Comparison of ENCODE assay signal across 7 cellular contexts in the genomic region with DNA sequence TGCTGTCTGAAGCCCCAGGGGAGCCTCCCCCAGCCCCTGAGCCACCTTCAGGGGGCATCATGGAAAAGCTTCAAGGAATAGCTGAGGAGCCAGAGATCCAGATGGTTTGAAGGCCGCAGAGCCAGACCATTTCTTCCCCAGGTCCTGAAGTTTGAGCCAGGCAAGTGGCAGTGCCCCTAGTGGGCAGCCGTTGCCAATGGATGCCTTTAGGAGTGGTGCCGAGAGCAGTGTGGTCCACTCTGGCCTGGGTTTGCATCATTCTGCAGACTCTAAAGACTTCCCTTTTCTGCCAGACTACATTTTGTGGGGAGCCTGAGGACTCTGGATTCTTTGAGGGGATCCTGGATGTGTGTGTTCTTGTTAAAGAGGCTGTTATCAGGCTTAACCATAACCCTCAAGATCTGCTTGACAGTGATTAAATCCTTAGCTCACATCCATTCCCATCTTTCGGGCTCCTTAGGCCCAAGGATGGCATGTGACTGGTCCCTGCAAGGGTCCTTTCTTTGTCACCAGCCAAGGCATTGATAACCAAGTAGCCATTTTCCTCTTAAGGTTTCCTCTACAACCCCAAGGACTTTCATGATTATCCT. TPM values are rescaled to one million over a fixed set of nuclear protein-coding genes. Genes with fewer than 3 reads are reported as not detected.
DNase-seq lines count a peak whose midpoint lies in the region; ATAC-seq, FAIRE-seq and TF ChIP-seq lines count a peak whose summit lies in the region.

No MANE protein-coding gene starts in this region.

- POLR2A ChIA-PET in PC-3 (lab: Charles Lee; ENCODE audit: unreplicated experiment), result no interaction called here

- no peaks in the 10 kb centered on the region for H3K4me1 ChIP-seq in PC-3 (ENCODE audit: insufficient read depth, low read length)
- no peaks in the 10 kb centered on the region for H3K4me1 ChIP-seq in esophagus squamous epithelium
- H3K4me1 ChIP-seq in small intestine (ENCODE audit: control insufficient read depth in 2 of 2, insufficient read depth in 1 of 2, low read depth in 1 of 2, low read length in 1 of 2), result no peaks in the 10 kb centered on the region

- H3K27me3 ChIP-seq in PC-3 (ENCODE audit: low read length), result no peaks in the 10 kb centered on the region
- no peaks in the 10 kb centered on the region for H3K27me3 ChIP-seq in esophagus squamous epithelium
- H3K27me3 ChIP-seq in small intestine (ENCODE audit: control insufficient read depth in 2 of 2, insufficient read depth in 2 of 2, low read length in 2 of 2), result no peaks in the 10 kb centered on the region

- peaks cover 17% of the 10 kb centered on the region; the same call in 1 of the 2 replicates for H3K36me3 ChIP-seq in PC-3 (ENCODE audit: low read depth, low read length)
- peaks cover 24 to 54% (median 35%) of the 10 kb centered on the region in 3 donors for H3K36me3 ChIP-seq in esophagus squamous epithelium
- H3K36me3 ChIP-seq in small intestine (ENCODE audit: control insufficient read depth in 2 of 2, insufficient read depth in 2 of 2, low read length in 2 of 2), result peaks cover 0 to 14% of the 10 kb centered on the region in 2 donors

- no peaks in the 10 kb centered on the region for H3K9me2 ChIP-seq in PC-3 (replicated peaks; ENCODE audit: low read length)

- intact Hi-C loops in PC-3 (cut with micrococcal nuclease) (no loop called here), esophagus squamous epithelium (cut with DNase I) (no loop called here)

- H3K9me3 ChIP-seq in PC-3 (ENCODE audit: low read length) (no peaks in the 10 kb centered on the region), esophagus squamous epithelium (no peaks in the 10 kb centered on the region), small intestine (ENCODE audit: control insufficient read depth, low read depth) (no peaks in the 10 kb centered on the region)

- ATAC-seq in PC-3, result peak; percentile 72
- no peak for ATAC-seq in HG02852 (IDR thresholded peaks at IDR 0.05; ENCODE audit: unreplicated experiment)

- no peak overlapping the region for H3K9ac ChIP-seq in PC-3 (ENCODE audit: low read length)

- TF ChIP-seq CTCF in GM12874 (IDR thresholded peaks at IDR 0.05; ENCODE audit: insufficient read depth, low read depth, low read length), result peak; percentile 73
- peak; percentile 84 for TF ChIP-seq CTCF in PC-3 (conservative IDR thresholded peaks at IDR 0.05; ENCODE audit: low read depth, low read length)
- peak in 4 of 6 experiments; percentile 12 to 53 (median 35) for TF ChIP-seq CTCF in esophagus squamous epithelium (IDR thresholded peaks at IDR 0.05)

- no peaks in the 10 kb centered on the region for H4K20me1 ChIP-seq in PC-3 (ENCODE audit: low read length)

- H2AFZ ChIP-seq in PC-3 (ENCODE audit: low read length), result no peak overlapping the region

- no TSS peak for BruUV-seq in PC-3 (replicated peaks; lab: Mats Ljungman, UMichigan)

- no peak overlapping the region for H3K4me2 ChIP-seq in PC-3 (ENCODE audit: low read length)

- CTCF ChIA-PET in PC-3 (lab: Charles Lee), result no interaction called here

- H3K79me2 ChIP-seq in PC-3 (ENCODE audit: low read length), result no peaks in the 10 kb centered on the region

- TF ChIP-seq POLR2A in esophagus squamous epithelium (IDR thresholded peaks at IDR 0.05), result no peak

- H3K27ac ChIP-seq in PC-3 (ENCODE audit: low read length) (no peak overlapping the region), esophagus squamous epithelium (no peak overlapping the region), small intestine (ENCODE audit: low read depth in 1 of 2, low read length in 1 of 2) (no peak overlapping the region)

- H3F3A ChIP-seq in PC-3 (ENCODE audit: low read length, unreplicated experiment), result no peaks in the 10 kb centered on the region

- H3K4me3 ChIP-seq in PC-3 (ENCODE audit: low read length) (no peak overlapping the region), esophagus squamous epithelium (no peak overlapping the region), small intestine (ENCODE audit: low read depth in 1 of 2, low read length in 2 of 2) (no peak overlapping the region)

- 60 to 63% methylated on average over 1 to 4 of the region's 4 CpGs for WGBS in esophagus squamous epithelium, 2 donors
- 54 to 66% (median 59%) methylated on average over 4 of the region's 4 CpGs for WGBS in small intestine, 3 donors

- no peak for FAIRE-seq in small intestine (lab: Jason Lieb, UNC)

- DNase-seq in PC-3, result peak; percentile 47
- DNase-seq in esophagus squamous epithelium (lab: John Stamatoyannopoulos, UW), result no peak
- DNase-seq in small intestine, result peak; percentile 51
- no peak for DNase-seq in OCI-M2 (lab: John Stamatoyannopoulos, UW; ENCODE audit: unreplicated experiment)
- no peak for DNase-seq in retina

RNA-seq across cellular contexts. Expression of gene HINFP, which starts 13.1 kb away (rescaled TPM):
- 14.7 and 24.7 TPM in 2 replicates for total RNA-seq in PC-3 (2014; rRNA removed)
- 10 to 100 TPM in 3 of 4 donors, 1 to 10 TPM in 1; 7.0 to 33.2 (median 13.9) TPM for total RNA-seq in esophagus squamous epithelium
- 10 to 100 TPM; 12.3 to 24.4 (median 14.3) TPM for polyA plus RNA-seq in small intestine

RNA-seq across cellular contexts. Expression of gene ABCG4, which starts 14.4 kb away (rescaled TPM):
- total RNA-seq in PC-3 (2014; rRNA removed) (0.15 and 0.63 TPM in 2 replicates), esophagus squamous epithelium (under 1 TPM; 0.15 to 0.94 (median 0.39) TPM)
- polyA plus RNA-seq in small intestine, result under 1 TPM in 2 of 3 donors, not detected in 1; 0.27 to 0.73 TPM

RNA-seq across cellular contexts. Expression of gene C2CD2L, which starts 27.3 kb away (rescaled TPM):
- total RNA-seq in PC-3 (2014; rRNA removed) (16.8 and 17.2 TPM in 2 replicates), esophagus squamous epithelium (10 to 100 TPM in 1 of 4 donors, 1 to 10 TPM in 3; 5.1 to 12.8 (median 8.0) TPM)
- 10 to 100 TPM; 14.9 to 21.7 (median 19.2) TPM for polyA plus RNA-seq in small intestine

RNA-seq across cellular contexts. Expression of gene DPAGT1, which starts 32.8 kb away (rescaled TPM):
- 68.0 and 82.4 TPM in 2 replicates for total RNA-seq in PC-3 (2014; rRNA removed)
- 10 to 100 TPM; 18.5 to 29.9 (median 26.7) TPM for total RNA-seq in esophagus squamous epithelium
- 10 to 100 TPM; 10.8 to 51.2 (median 12.5) TPM for polyA plus RNA-seq in small intestine

RNA-seq across cellular contexts. Expression of gene NLRX1, which starts 34.0 kb away (rescaled TPM):
- total RNA-seq in PC-3 (2014; rRNA removed), result 16.8 and 17.2 TPM in 2 replicates
- total RNA-seq in esophagus squamous epithelium, result 10 to 100 TPM; 31.5 to 83.3 (median 67.5) TPM
- 1 to 10 TPM; 3.5 to 9.2 (median 4.0) TPM for polyA plus RNA-seq in small intestine

Comparison
In these comparisons a context has a peak if more than half of its experiments do, and no peak if none do; other contexts are left out.
1. DNase-seq: peak in PC-3 (single experiment) and small intestine (single experiment); none in esophagus squamous epithelium (single experiment), OCI-M2 (single experiment) and retina (single experiment).
2. Peak in every context shown above with its lines, with median percentiles within 50 percentile points of each other: CTCF ChIP-seq.